ENCODE assay signal across 2 cellular contexts in genomic region chr10:91691255-91691654, GRCh38.
TF ChIP-seq lines count a peak whose summit lies in the region.

No MANE protein-coding gene starts in this region.

TF ChIP-seq in liver, 16 proteins besides CTCF, POLR2A, EP300 and RAD21:
- TF ChIP-seq FOXA2 (IDR thresholded peaks at IDR 0.05), result peak; percentile 17
- TF ChIP-seq JUND (IDR thresholded peaks at IDR 0.05), result peak in 1 of 2 donors; percentile 14
- peak; percentile 87 for TF ChIP-seq RXRA (IDR thresholded peaks at IDR 0.05)
- peak; percentile 34 to 42 for TF ChIP-seq HNF4A (conservative IDR thresholded peaks at IDR 0.05)
- peak; percentile 53 for TF ChIP-seq SP1 (IDR thresholded peaks at IDR 0.05)
- TF ChIP-seq EGR1 (IDR thresholded peaks at IDR 0.05; ENCODE audit: low read depth in 2 of 2), result no peak
- no peak for TF ChIP-seq FOXA1 (IDR thresholded peaks at IDR 0.05)

TF ChIP-seq in HepG2, 621 proteins besides CTCF, POLR2A, EP300 and RAD21:
- no peak for TF ChIP-seq ZNF703 (CRISPR knock-in tag; IDR thresholded peaks at IDR 0.05; ENCODE audit: borderline replicate concordance)
- no peak for TF ChIP-seq TEAD3 (CRISPR knock-in tag; optimal IDR thresholded peaks at IDR 0.05; ENCODE audit: borderline replicate concordance)
- no peak for TF ChIP-seq CAMTA2 (CRISPR knock-in tag; IDR thresholded peaks at IDR 0.05; ENCODE audit: borderline replicate concordance)
- TF ChIP-seq ZNF282 (IDR thresholded peaks at IDR 0.05; ENCODE audit: partially characterized antibody), result no peak
- TF ChIP-seq SRY (CRISPR knock-in tag; IDR thresholded peaks at IDR 0.05), result no peak
- no peak for TF ChIP-seq SCMH1 (CRISPR knock-in tag; IDR thresholded peaks at IDR 0.05; ENCODE audit: borderline replicate concordance)
- no peak for TF ChIP-seq SMARCC2 (IDR thresholded peaks at IDR 0.05)
- TF ChIP-seq SP2 (CRISPR knock-in tag; IDR thresholded peaks at IDR 0.05), result no peak
- no peak for TF ChIP-seq SSRP1 (CRISPR knock-in tag; IDR thresholded peaks at IDR 0.05)
- no peak for TF ChIP-seq ZNF121 (CRISPR knock-in tag; IDR thresholded peaks at IDR 0.05)
- no peak for TF ChIP-seq ZNF572 (CRISPR knock-in tag; IDR thresholded peaks at IDR 0.05)
- no peak for TF ChIP-seq ZBTB2 (CRISPR knock-in tag; IDR thresholded peaks at IDR 0.05; ENCODE audit: low read depth)
- no peak for TF ChIP-seq MED8 (CRISPR knock-in tag; IDR thresholded peaks at IDR 0.05; ENCODE audit: insufficient replicate concordance)
- no peak for TF ChIP-seq ZFP90 (CRISPR knock-in tag; IDR thresholded peaks at IDR 0.05; ENCODE audit: borderline replicate concordance)
- no peak for TF ChIP-seq ZNF547 (CRISPR knock-in tag; IDR thresholded peaks at IDR 0.05)
- no peak for TF ChIP-seq DZIP1 (CRISPR knock-in tag; IDR thresholded peaks at IDR 0.05)
- no peak for TF ChIP-seq ZNF766 (CRISPR knock-in tag; IDR thresholded peaks at IDR 0.05; ENCODE audit: borderline replicate concordance)
- no peak for TF ChIP-seq ZNF629 (CRISPR knock-in tag; conservative IDR thresholded peaks at IDR 0.05)
- no peak for TF ChIP-seq GLMP (CRISPR knock-in tag; IDR thresholded peaks at IDR 0.05; ENCODE audit: borderline replicate concordance)
- TF ChIP-seq MIER3 (CRISPR knock-in tag; IDR thresholded peaks at IDR 0.05; ENCODE audit: borderline replicate concordance), result no peak
